In the genomic region with DNA sequence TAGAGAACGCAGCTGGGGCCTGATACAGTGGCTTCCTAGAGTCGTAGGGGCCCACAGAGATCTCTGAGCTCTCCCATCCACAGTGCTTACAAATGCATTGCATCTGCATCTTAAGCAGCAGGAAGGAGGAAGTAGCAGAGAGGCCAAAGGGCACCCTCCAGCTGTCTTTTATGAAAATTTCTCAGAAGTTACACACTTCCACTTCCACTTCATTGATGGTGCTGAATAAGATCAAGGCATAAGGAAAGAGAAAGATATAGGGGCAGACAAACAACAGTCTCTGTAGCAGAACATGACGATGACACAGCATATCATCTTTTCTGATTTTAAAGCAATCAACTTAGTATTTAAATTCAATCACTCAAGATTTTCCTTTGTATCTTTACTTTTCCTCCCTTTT, we compare ENCODE assay signal across 12 cellular contexts. TPM values are rescaled to one million over a fixed set of nuclear protein-coding genes. Genes with fewer than 3 reads are reported as not detected.
DNase-seq lines count a peak whose midpoint lies in the region; ATAC-seq, FAIRE-seq and TF ChIP-seq lines count a peak whose summit lies in the region.
"Had no signal": no experiment of that assay in that cellular context is flagged by ENCODE, and none has a peak within 500 bp of the region (broad histone marks: within the 10 kb centered on the region; RNA-seq: fewer than 3 reads in every experiment).

No MANE protein-coding gene starts in this region.

- peak; percentile 41 for DNase-seq in EH (ENCODE audit: low read depth)
- peak in 3 of 4 donors; percentile 14 to 41 (median 29) for DNase-seq in body of pancreas
- no peak for DNase-seq in H54 (ENCODE audit: insufficient read length, low spot score)
- DNase-seq in NCI-H1417 (lab: John Stamatoyannopoulos, UW), result no peak
- DNase-seq in DMS 273 treated with DMSO at 0.1 percent for 48 hours (lab: John Stamatoyannopoulos, UW), result no peak
- DNase-seq: hypothalamus; occipital lobe; SJCRH30; stimulated activated naive CD4-positive, alpha-beta T cell had no signal

- TF ChIP-seq CTCF in body of pancreas (IDR thresholded peaks at IDR 0.05), result no peak

- 50 to 56% methylated on average over 3 of the region's 3 CpGs for WGBS in body of pancreas, 2 donors

- FAIRE-seq in H54 (lab: Jason Lieb, UNC), result no peak

- TF ChIP-seq POLR2A in body of pancreas (IDR thresholded peaks at IDR 0.05), result no peak
- TF ChIP-seq POLR2A in H54 (IDR thresholded peaks at IDR 0.05; ENCODE audit: low read depth, low read length), result no peak

- H3K36me3 ChIP-seq in body of pancreas (replicated peaks in 1 of 2; ENCODE audit: insufficient read depth in 1 of 2, low read depth in 2 of 2), result no peaks in the 10 kb centered on the region
- H3K36me3 ChIP-seq: SJCRH30 had no signal

- no peaks in the 10 kb centered on the region for H3K27me3 ChIP-seq in body of pancreas
- H3K27me3 ChIP-seq: SJCRH30 had no signal

- intact Hi-C loops in body of pancreas (cut with DNase I), result no loop called here

- no peak overlapping the region for H3K4me3 ChIP-seq in body of pancreas
- H3K4me3 ChIP-seq: SJCRH30 had no signal

- H3K4me1 ChIP-seq in body of pancreas, result peaks cover 8% of the 10 kb centered on the region
- H3K4me1 ChIP-seq: SJCRH30 had no signal

- no peaks in the 10 kb centered on the region for H3K9me3 ChIP-seq in body of pancreas
- H3K9me3 ChIP-seq: SJCRH30 had no signal

- H3K27ac ChIP-seq in body of pancreas, result peak overlapping the region in 1 of 4 donors; percentile 52
- H3K27ac ChIP-seq: SJCRH30 had no signal

- ATAC-seq in GM19438 (IDR thresholded peaks at IDR 0.05; ENCODE audit: low read depth, unreplicated experiment) (peak; percentile 75), HG03439 (IDR thresholded peaks at IDR 0.05; ENCODE audit: unreplicated experiment) (peak; percentile 80), body of pancreas (peak; percentile 35), HG02610 (IDR thresholded peaks at IDR 0.05; ENCODE audit: unreplicated experiment) (no peak)

RNA-seq across cellular contexts. Expression of a gene that starts 51.6 kb away (rescaled TPM):
- 10 to 100 TPM; 12.2 to 13.2 TPM for total RNA-seq in body of pancreas

RNA-seq across cellular contexts. Expression of a gene that starts 53.2 kb away (rescaled TPM):
- total RNA-seq in body of pancreas, result 10 to 100 TPM; 10.9 to 20.8 TPM

Comparison
In these comparisons a context has a peak if more than half of its experiments do, and no peak if none do; other contexts are left out.
1. DNase-seq: peak in EH (single experiment) and body of pancreas (3 of 4); none in H54 (single experiment), NCI-H1417 (0 of 3) and DMS 273 treated with DMSO at 0.1 percent for 48 hours (single experiment).